Comparison of ENCODE assay signal across 31 cellular contexts in the genomic region with DNA sequence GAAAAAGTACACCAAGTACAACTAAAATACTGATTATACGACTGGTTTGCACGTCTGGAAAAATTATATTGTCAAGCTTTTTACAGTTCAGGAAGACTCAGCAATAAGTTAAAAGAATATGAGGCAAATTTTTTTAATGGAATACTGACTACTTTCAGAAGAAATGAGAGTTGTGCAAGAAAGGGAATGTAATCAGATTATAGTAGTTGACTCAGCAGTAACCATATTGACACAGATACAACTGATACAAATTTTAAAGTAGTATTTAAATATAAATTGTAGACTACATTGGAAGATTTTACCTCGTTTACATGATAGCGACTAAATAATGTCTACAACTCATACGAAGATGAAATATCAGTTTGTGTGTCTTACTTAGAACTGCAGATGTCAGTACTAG. TPM values are rescaled to one million over a fixed set of nuclear protein-coding genes. Genes with fewer than 3 reads are reported as not detected.
"Had no signal": no experiment of that assay in that cellular context is flagged by ENCODE, and none has a peak within 500 bp of the region (broad histone marks: within the 10 kb centered on the region; RNA-seq: fewer than 3 reads in every experiment).

No MANE protein-coding gene starts in this region.

- H3K27me3 Mint-ChIP-seq: activated naive CD8-positive, alpha-beta T cell treated with anti-CD3 and anti-CD28 coated beads for 36 hours had no signal

- H3K27ac Mint-ChIP-seq: activated naive CD4-positive, alpha-beta T cell treated with anti-CD3 and anti-CD28 coated beads for 36 hours; activated naive CD8-positive, alpha-beta T cell treated with anti-CD3 and anti-CD28 coated beads for 36 hours; natural killer cell treated with Interleukin-12 subunit alpha and Interleukin-12 subunit beta and Interleukin-15 and Interleukin-18, amount 100 ng/mL, for 72 hours; T-helper 2 cell treated with Interferon-gamma antibody and Interleukin-4, amounts not matched to agents 5 μg/mL and 100 μg/mL, for 36 hours had no signal

- ATAC-seq: gastrocnemius medialis; left ventricle myocardium superior; mucosa of descending colon; natural killer cell treated with Interleukin-12 subunit alpha and Interleukin-12 subunit beta and Interleukin-15 and Interleukin-18, amount 100 ng/mL, for 72 hours; right cardiac atrium; upper lobe of right lung had no signal

- H3K4me1 ChIP-seq: esophagus squamous epithelium, gastrocnemius medialis, suprapubic skin, tibial artery, upper lobe of right lung had no signal

- H3K9me3 Mint-ChIP-seq: activated naive CD4-positive, alpha-beta T cell treated with anti-CD3 and anti-CD28 coated beads for 36 hours; activated naive CD8-positive, alpha-beta T cell treated with anti-CD3 and anti-CD28 coated beads for 36 hours; natural killer cell treated with Interleukin-12 subunit alpha and Interleukin-12 subunit beta and Interleukin-15 and Interleukin-18, amount 100 ng/mL, for 72 hours; T-helper 2 cell treated with Interferon-gamma antibody and Interleukin-4, amounts not matched to agents 5 μg/mL and 100 μg/mL, for 36 hours had no signal

- H3K27me3 ChIP-seq: upper lobe of right lung had no signal

- H3K36me3 Mint-ChIP-seq: activated naive CD8-positive, alpha-beta T cell treated with anti-CD3 and anti-CD28 coated beads for 36 hours; natural killer cell treated with Interleukin-12 subunit alpha and Interleukin-12 subunit beta and Interleukin-15 and Interleukin-18, amount 100 ng/mL, for 72 hours had no signal

- DNase-seq: activated CD4-positive, alpha-beta T cell treated with anti-CD3 and anti-CD28 coated beads for 4 hours; activated CD4-positive, alpha-beta T cell treated with anti-CD3 and anti-CD28 coated beads, Interleukin-2, amount 50 U/mL, for 4 hours; activated CD8-positive, alpha-beta memory T cell treated with anti-CD3 and anti-CD28 coated beads for 24 hours; activated effector memory CD4-positive, alpha-beta T cell treated with Interleukin-2 at 50 U/mL for 16 hours; activated naive CD4-positive, alpha-beta T cell treated with anti-CD3 and anti-CD28 coated beads for 36 hours; activated naive CD8-positive, alpha-beta T cell treated with anti-CD3 and anti-CD28 coated beads for 36 hours; amniotic stem cell; brain microvascular endothelial cell; caudate nucleus; dermis blood vessel endothelial cell; effector CD8-positive, alpha-beta T cell; esophagus squamous epithelium; gastrocnemius medialis; glutamatergic neuron; islet precursor cell; left ventricle myocardium superior; mucosa of descending colon; posterior cingulate gyrus; right cardiac atrium; spleen; stimulated activated naive CD4-positive, alpha-beta T cell; upper lobe of right lung had no signal

- H3K36me3 ChIP-seq: brain microvascular endothelial cell, esophagus squamous epithelium, gastrocnemius medialis, spleen, suprapubic skin, tibial artery, upper lobe of right lung had no signal

- H3K4me3 ChIP-seq: esophagus squamous epithelium, gastrocnemius medialis, mucosa of descending colon, spleen, suprapubic skin, tibial artery, upper lobe of right lung had no signal

- H3K9me3 ChIP-seq: esophagus squamous epithelium, gastrocnemius medialis, mucosa of descending colon, spleen, suprapubic skin, tibial artery, upper lobe of right lung had no signal

- H3K4me3 Mint-ChIP-seq: activated naive CD4-positive, alpha-beta T cell treated with anti-CD3 and anti-CD28 coated beads for 36 hours; activated naive CD8-positive, alpha-beta T cell treated with anti-CD3 and anti-CD28 coated beads for 36 hours; natural killer cell treated with Interleukin-12 subunit alpha and Interleukin-12 subunit beta and Interleukin-15 and Interleukin-18, amount 100 ng/mL, for 72 hours; T-helper 2 cell treated with Interferon-gamma antibody and Interleukin-4, amounts not matched to agents 5 μg/mL and 100 μg/mL, for 36 hours had no signal

- H3K27ac ChIP-seq: brain microvascular endothelial cell, epithelial cell of prostate, esophagus squamous epithelium, gastrocnemius medialis, spleen, suprapubic skin, tibial artery, upper lobe of right lung, VCaP had no signal

RNA-seq across cellular contexts. Expression of a gene that starts 16.7 kb away (rescaled TPM):
- total RNA-seq: activated naive CD4-positive, alpha-beta T cell treated with anti-CD3 and anti-CD28 coated beads for 36 hours; activated naive CD8-positive, alpha-beta T cell treated with anti-CD3 and anti-CD28 coated beads for 36 hours; astrocyte; dermis blood vessel endothelial cell; lung microvascular endothelial cell; myocyte had no signal

RNA-seq across cellular contexts. Expression of a gene that starts 17.9 kb away (rescaled TPM):
- total RNA-seq: activated naive CD4-positive, alpha-beta T cell treated with anti-CD3 and anti-CD28 coated beads for 36 hours; activated naive CD8-positive, alpha-beta T cell treated with anti-CD3 and anti-CD28 coated beads for 36 hours; astrocyte; myocyte; natural killer cell treated with Interleukin-12 subunit alpha and Interleukin-12 subunit beta and Interleukin-15 and Interleukin-18, amount 100 ng/mL, for 72 hours had no signal

RNA-seq across cellular contexts. Expression of a gene that starts 54.0 kb away (rescaled TPM):
- total RNA-seq: astrocyte had no signal
